Comparison of ENCODE assay signal across 10 cellular contexts in genomic region chrX:45768666-45769065, GRCh38.
DNase-seq lines count a peak whose midpoint lies in the region; ATAC-seq and TF ChIP-seq lines count a peak whose summit lies in the region.
"Had no signal": no experiment of that assay in that cellular context is flagged by ENCODE, and none has a peak within 500 bp of the region (broad histone marks: within the 10 kb centered on the region; RNA-seq: fewer than 3 reads in every experiment).

No MANE protein-coding gene starts in this region.

- intact Hi-C loops in dendritic cell treated with granulocyte-macrophage colony-stimulating factor and Interleukin-4, amounts not matched to agents 40 ng/mL and 50 ng/mL, for 4 days (cut with micrococcal nuclease) = no loop called here

- H3K9ac ChIP-seq in BLaER1 = peak overlapping the region; percentile 81

- H3K27ac ChIP-seq in BLaER1 (peak overlapping the region; percentile 79), neutrophil (peak overlapping the region; percentile 70)

- peaks cover 11% of the 10 kb centered on the region for H3K27me3 Mint-ChIP-seq in dendritic cell treated with granulocyte-macrophage colony-stimulating factor and Interleukin-4, amounts not matched to agents 40 ng/mL and 50 ng/mL, for 4 days

- H3K4me1 ChIP-seq in BLaER1 = peaks cover 48% of the 10 kb centered on the region
- H3K4me1 ChIP-seq in neutrophil (ENCODE audit: control insufficient read depth in 1 of 2, insufficient read depth in 1 of 2, low read depth in 1 of 2, low read length in 1 of 2) = peaks cover 47 to 55% of the 10 kb centered on the region in 2 experiments

- no peak for TF ChIP-seq CTCF in neutrophil (IDR thresholded peaks at IDR 0.05)

- H3K4me2 ChIP-seq in BLaER1 = peak overlapping the region; percentile 50

- H3K36me3 ChIP-seq in BLaER1 (no peaks in the 10 kb centered on the region), MG63 (peaks cover 56% of the 10 kb centered on the region), neutrophil (no peaks in the 10 kb centered on the region)

- H3K27ac Mint-ChIP-seq in dendritic cell treated with granulocyte-macrophage colony-stimulating factor and Interleukin-4, amounts not matched to agents 40 ng/mL and 50 ng/mL, for 4 days = peak overlapping the region; percentile 73

- H3K27me3 ChIP-seq in BLaER1 (no peaks in the 10 kb centered on the region), MG63 (no peaks in the 10 kb centered on the region), neutrophil (no peaks in the 10 kb centered on the region)

- H4K20me1 ChIP-seq in BLaER1 = no peaks in the 10 kb centered on the region

- peaks cover 22% of the 10 kb centered on the region for H3K4me1 Mint-ChIP-seq in dendritic cell treated with granulocyte-macrophage colony-stimulating factor and Interleukin-4, amounts not matched to agents 40 ng/mL and 50 ng/mL, for 4 days (ENCODE audit: low read depth)

- no peaks in the 10 kb centered on the region for H3K36me3 Mint-ChIP-seq in dendritic cell treated with granulocyte-macrophage colony-stimulating factor and Interleukin-4, amounts not matched to agents 40 ng/mL and 50 ng/mL, for 4 days (ENCODE audit: low read depth)

- no peak for DNase-seq in MG63
- no peak for DNase-seq in kidney glomerular epithelial cell (lab: John Stamatoyannopoulos, UW)
- DNase-seq in NCI-H187 treated with DMSO at 0.1 percent for 48 hours (lab: John Stamatoyannopoulos, UW) = no peak
- no peak for DNase-seq in cerebellar nuclear complex (lab: John Stamatoyannopoulos, UW)
- DNase-seq: NK-92 treated with Interleukin-12 subunit alpha and Interleukin-12 subunit beta, amount 100 ng/mL, for 24 hours; stimulated activated CD4-positive, alpha-beta T cell treated with anti-CD3 and anti-CD28 coated beads, Interleukin-12 subunit alpha, Interleukin-12 subunit beta, amount 100 ng/mL, for 4 hours had no signal

- no peak for ATAC-seq in GM18873 (IDR thresholded peaks at IDR 0.05; ENCODE audit: low FRiP score, unreplicated experiment)

- H3K9me3 ChIP-seq in BLaER1 = no peaks in the 10 kb centered on the region; the same call in 1 of the 2 replicates
- H3K9me3 ChIP-seq in MG63 = no peaks in the 10 kb centered on the region
- no peaks in the 10 kb centered on the region for H3K9me3 ChIP-seq in neutrophil

- peak overlapping the region; percentile 67 for H3K4me3 Mint-ChIP-seq in dendritic cell treated with granulocyte-macrophage colony-stimulating factor and Interleukin-4, amounts not matched to agents 40 ng/mL and 50 ng/mL, for 4 days

- H3K4me3 ChIP-seq in BLaER1 (peak overlapping the region; percentile 70), MG63 (peak overlapping the region; percentile 77), neutrophil (ENCODE audit: low read depth in 1 of 2, low read length in 1 of 2) (peak overlapping the region; percentile 49 to 54)

- H3K9me3 Mint-ChIP-seq in dendritic cell treated with granulocyte-macrophage colony-stimulating factor and Interleukin-4, amounts not matched to agents 40 ng/mL and 50 ng/mL, for 4 days = no peaks in the 10 kb centered on the region
